In genomic region chr20:18187020-18187419, GRCh38 we compare ENCODE assay signal across 2 cellular contexts.
TF ChIP-seq lines count a peak whose summit lies in the region.

No MANE protein-coding gene starts in this region.

TF ChIP-seq in A549, 52 proteins besides CTCF, POLR2A, EP300 and RAD21:
- TF ChIP-seq NFE2L2 (conservative IDR thresholded peaks at IDR 0.05; ENCODE audit: low read length) (no peak), SMC3 (IDR thresholded peaks at IDR 0.05) (no peak), TP53 (CRISPR knock-in tag; IDR thresholded peaks at IDR 0.05) (no peak), ESRRA (IDR thresholded peaks at IDR 0.05; ENCODE audit: borderline replicate concordance, low read length) (no peak), FOXS1 (CRISPR knock-in tag; IDR thresholded peaks at IDR 0.05) (no peak), RFX5 (IDR thresholded peaks at IDR 0.05) (peak; percentile 49; the same call in 1 of the 2 replicates), RARB (CRISPR knock-in tag; IDR thresholded peaks at IDR 0.05) (no peak)

TF ChIP-seq in GM12878, 131 proteins besides CTCF, POLR2A, EP300 and RAD21:
- no peak for TF ChIP-seq MEF2B (IDR thresholded peaks at IDR 0.05; ENCODE audit: partially characterized antibody, poor library complexity, severe bottlenecking)
- TF ChIP-seq ZNF384 (IDR thresholded peaks at IDR 0.05; ENCODE audit: borderline replicate concordance, low read depth, low read length) = no peak
- TF ChIP-seq IKZF2 (IDR thresholded peaks at IDR 0.05) = no peak
- TF ChIP-seq NR2C2 (IDR thresholded peaks at IDR 0.05; ENCODE audit: borderline replicate concordance, control insufficient read depth, insufficient read length, low read depth) = no peak
- TF ChIP-seq YBX1 (IDR thresholded peaks at IDR 0.05) = no peak
- TF ChIP-seq IRF4 (IDR thresholded peaks at IDR 0.05; ENCODE audit: low read depth, low read length) = no peak
- no peak for TF ChIP-seq ZBTB4 (CRISPR knock-in tag; IDR thresholded peaks at IDR 0.05)
- TF ChIP-seq IRF5 (IDR thresholded peaks at IDR 0.05; ENCODE audit: borderline replicate concordance) = no peak
- no peak for TF ChIP-seq CEBPB (IDR thresholded peaks at IDR 0.05; ENCODE audit: borderline replicate concordance in 1 of 2, low read depth in 2 of 2, low read length in 2 of 2)
- TF ChIP-seq CEBPZ (IDR thresholded peaks at IDR 0.05; ENCODE audit: low read depth, low read length) = no peak
- no peak for TF ChIP-seq PRDM15 (CRISPR knock-in tag; IDR thresholded peaks at IDR 0.05)
- TF ChIP-seq ELK1 (IDR thresholded peaks at IDR 0.05; ENCODE audit: low read depth, low read length) = no peak
- no peak for TF ChIP-seq TCF12 (IDR thresholded peaks at IDR 0.05; ENCODE audit: low read depth, low read length)
- TF ChIP-seq TARDBP (IDR thresholded peaks at IDR 0.05; ENCODE audit: borderline replicate concordance) = no peak
- TF ChIP-seq ATF3 (IDR thresholded peaks at IDR 0.05; ENCODE audit: borderline replicate concordance, extremely low read depth, low read depth, low read length) = no peak
TF ChIP-seq in GM12878: peak in this region for 0.
